ENCODE assay signal across 18 cellular contexts in genomic region chr4:102631616-102632015, GRCh38.
"Had no signal": no experiment of that assay in that cellular context is flagged by ENCODE, and none has a peak within 500 bp of the region (broad histone marks: within the 10 kb centered on the region; RNA-seq: fewer than 3 reads in every experiment).

No MANE protein-coding gene starts in this region.

- H3K4me3 ChIP-seq: colonic mucosa, lower lobe of right lung, thyroid gland, vagina had no signal

- H3K9me3 Mint-ChIP-seq: activated B cell treated with CpG ODN at 0.5 μM for 24 hours; activated naive CD4-positive, alpha-beta T cell treated with anti-CD3 and anti-CD28 coated beads, Interleukin-2, amount 10 ng/mL, durations not matched to agents 7 days and 5 days; activated T-helper 2 cell treated with anti-CD3 and anti-CD28 coated beads, Interferon-gamma antibody, Interleukin-2, Interleukin-4, amounts not matched to agents 10 μg/mL and 5 μg/mL and 100 μg/mL, durations not matched to agents 14 hours and 24 hours and 36 hours; stimulated activated memory B cell treated with anti-CD40 and anti-IgM and Interleukin-4, amounts not matched to agents 10 μg/mL and 1 μg/mL and 100 μg/mL, for 72 hours had no signal

- H3K27me3 ChIP-seq: colonic mucosa, foreskin keratinocyte, thyroid gland, vagina had no signal

- H3K27me3 Mint-ChIP-seq: activated B cell treated with CpG ODN at 0.5 μM for 24 hours; activated CD8-positive, alpha-beta memory T cell treated with anti-CD3 and anti-CD28 coated beads, Interleukin-2, amount 10 ng/mL, durations not matched to agents 7 days and 5 days; activated naive CD4-positive, alpha-beta T cell treated with anti-CD3 and anti-CD28 coated beads, Interleukin-2, amount 10 ng/mL, durations not matched to agents 7 days and 5 days; stimulated activated memory B cell treated with anti-CD40 and anti-IgM and Interleukin-4, amounts not matched to agents 10 μg/mL and 1 μg/mL and 100 μg/mL, for 72 hours had no signal

- ATAC-seq: activated CD8-positive, alpha-beta memory T cell treated with anti-CD3 and anti-CD28 coated beads, Interleukin-2, amount 10 ng/mL, durations not matched to agents 7 days and 5 days; foreskin keratinocyte; stimulated activated memory B cell treated with anti-CD40 and anti-IgM and Interleukin-4, amounts not matched to agents 10 μg/mL and 1 μg/mL and 100 μg/mL, for 72 hours had no signal

- H3K9me3 ChIP-seq: colonic mucosa, lower lobe of right lung, thyroid gland, vagina had no signal

- H3K4me1 ChIP-seq: colonic mucosa, lower lobe of right lung, thyroid gland, vagina had no signal

- H3K36me3 ChIP-seq: colonic mucosa had no signal

- DNase-seq: activated B cell treated with CpG ODN at 0.5 μM for 24 hours; activated CD8-positive, alpha-beta memory T cell treated with anti-CD3 and anti-CD28 coated beads, Interleukin-2, amount 10 ng/mL, durations not matched to agents 7 days and 5 days; activated naive CD4-positive, alpha-beta T cell treated with anti-CD3 and anti-CD28 coated beads, Interleukin-2, amount 10 ng/mL, durations not matched to agents 7 days and 5 days; activated T-cell treated with anti-CD3 and anti-CD28 coated beads, Interleukin-2, amount 50 U/mL, for 1 hour; amniotic stem cell; caudate nucleus; colonic mucosa; foreskin keratinocyte; glutamatergic neuron; kidney glomerular epithelial cell; lower lobe of right lung; midbrain; posterior cingulate gyrus; stimulated activated CD4-positive, alpha-beta T cell treated with anti-CD3 and anti-CD28 coated beads, Interleukin-2, amount 100 ng/mL, for 48 hours; thyroid gland had no signal

- H3K4me3 Mint-ChIP-seq: activated B cell treated with CpG ODN at 0.5 μM for 24 hours; activated CD8-positive, alpha-beta memory T cell treated with anti-CD3 and anti-CD28 coated beads, Interleukin-2, amount 10 ng/mL, durations not matched to agents 7 days and 5 days; activated naive CD4-positive, alpha-beta T cell treated with anti-CD3 and anti-CD28 coated beads, Interleukin-2, amount 10 ng/mL, durations not matched to agents 7 days and 5 days; stimulated activated memory B cell treated with anti-CD40 and anti-IgM and Interleukin-4, amounts not matched to agents 10 μg/mL and 1 μg/mL and 100 μg/mL, for 72 hours had no signal

- H3K27ac Mint-ChIP-seq: activated B cell treated with CpG ODN at 0.5 μM for 24 hours; activated CD8-positive, alpha-beta memory T cell treated with anti-CD3 and anti-CD28 coated beads, Interleukin-2, amount 10 ng/mL, durations not matched to agents 7 days and 5 days; activated T-helper 2 cell treated with anti-CD3 and anti-CD28 coated beads, Interferon-gamma antibody, Interleukin-2, Interleukin-4, amounts not matched to agents 10 μg/mL and 5 μg/mL and 100 μg/mL, durations not matched to agents 14 hours and 24 hours and 36 hours; stimulated activated memory B cell treated with anti-CD40 and anti-IgM and Interleukin-4, amounts not matched to agents 10 μg/mL and 1 μg/mL and 100 μg/mL, for 72 hours had no signal

- H3K27ac ChIP-seq: colonic mucosa, foreskin keratinocyte, lower lobe of right lung, thyroid gland, vagina had no signal
